Comparison of ENCODE assay signal across 10 cellular contexts in genomic region chr12:111758120-111758561, GRCh38. TPM values are rescaled to one million over a fixed set of nuclear protein-coding genes. Genes with fewer than 3 reads are reported as not detected.
DNase-seq lines count a peak whose midpoint lies in the region; ATAC-seq and TF ChIP-seq lines count a peak whose summit lies in the region.
"Had no signal": no experiment of that assay in that cellular context is flagged by ENCODE, and none has a peak within 500 bp of the region (broad histone marks: within the 10 kb centered on the region; RNA-seq: fewer than 3 reads in every experiment).

No MANE protein-coding gene starts in this region.

- WGBS in H9 (ENCODE audit: extremely low coverage, insufficient read length, low lambda C conversion rate): no CpG with 5 or more reads among the region's 9 CpGs
- WGBS in heart left ventricle, 4 donors: 43 to 80% (median 54%) methylated on average over 1 to 9 of the region's 9 CpGs

- H3K4ac ChIP-seq in H9 (ENCODE audit: low read depth, low read length): no peak overlapping the region

- no peaks in the 10 kb centered on the region for H3K9me3 Mint-ChIP-seq in H9
- H3K9me3 Mint-ChIP-seq in stimulated activated effector memory CD8-positive, alpha-beta T cell treated with anti-CD3 and anti-CD28 coated beads, Interleukin-12 subunit alpha, Interleukin-12 subunit beta, amount 100 ng/mL, for 72 hours: no peaks in the 10 kb centered on the region
- H3K9me3 Mint-ChIP-seq: activated T-helper 2 cell treated with anti-CD3 and anti-CD28 coated beads, Interferon-gamma antibody, Interleukin-2, Interleukin-4, amounts not matched to agents 10 μg/mL and 5 μg/mL and 100 μg/mL, durations not matched to agents 14 hours and 24 hours and 36 hours; T-helper 1 cell treated with Interleukin-12 subunit alpha and Interleukin-12 subunit beta and Interleukin-4 antibody, amounts not matched to agents 30 μg/mL and 1 μg/mL, for 36 hours had no signal

- H2AK5ac ChIP-seq in H9 (ENCODE audit: insufficient read length, low read length): no peak overlapping the region

- H3K79me2 ChIP-seq in H9 (ENCODE audit: insufficient read depth, low read length) (no peaks in the 10 kb centered on the region), SU-DHL-6 (ENCODE audit: insufficient read depth, low read length) (no peaks in the 10 kb centered on the region)

- H4K91ac ChIP-seq in H9 (ENCODE audit: insufficient read length, low read depth, low read length): no peak overlapping the region

- H3K27me3 ChIP-seq in H9 (ENCODE audit: insufficient read depth, low read length): no peaks in the 10 kb centered on the region
- H3K27me3 ChIP-seq in SU-DHL-6 (ENCODE audit: low read length): no peaks in the 10 kb centered on the region
- H3K27me3 ChIP-seq in heart left ventricle: no peaks in the 10 kb centered on the region

- no peaks in the 10 kb centered on the region; the same call in 1 of the 2 replicates for H3K27me3 Mint-ChIP-seq in H9 (ENCODE audit: low read depth)

- H3K18ac ChIP-seq in H9 (ENCODE audit: insufficient read length, low read depth, low read length): no peak overlapping the region

- H3K23ac ChIP-seq in H9 (ENCODE audit: insufficient read length, low read depth, low read length): no peak overlapping the region

- no peak overlapping the region for H2BK20ac ChIP-seq in H9 (ENCODE audit: low read depth, low read length, poor library complexity, severe bottlenecking)

- H3K9ac ChIP-seq in H9 (ENCODE audit: extremely low read depth, insufficient read length, low read length) (no peak overlapping the region), SU-DHL-6 (ENCODE audit: low read length) (peak overlapping the region; percentile 32)

- TF ChIP-seq CTCF in H9 (conservative IDR thresholded peaks at IDR 0.05): no peak
- no peak for TF ChIP-seq CTCF in SU-DHL-6 (IDR thresholded peaks at IDR 0.05; ENCODE audit: insufficient read depth, low read length, poor library complexity, severe bottlenecking)
- TF ChIP-seq CTCF in heart left ventricle (IDR thresholded peaks at IDR 0.05): no peak

- H3K4me3 ChIP-seq in SU-DHL-6 (ENCODE audit: insufficient read depth, low read length, poor library complexity, severe bottlenecking) (no peak overlapping the region), heart left ventricle (no peak overlapping the region)

- no peak overlapping the region for H3K14ac ChIP-seq in H9 (ENCODE audit: insufficient read depth, low read length)

- H3K4me1 ChIP-seq in H9 (ENCODE audit: insufficient read depth, low read length) (no peaks in the 10 kb centered on the region), heart left ventricle (peaks cover 0 to 56% (median 25%) of the 10 kb centered on the region in 12 donors)

- no peaks in the 10 kb centered on the region for H4K20me1 ChIP-seq in H9 (ENCODE audit: control insufficient read depth, insufficient read depth, insufficient read length)
- no peaks in the 10 kb centered on the region for H4K20me1 ChIP-seq in SU-DHL-6 (ENCODE audit: low read depth, low read length)

- H3K56ac ChIP-seq in H9 (ENCODE audit: insufficient read length, low read depth, low read length): no peak overlapping the region

- H4K8ac ChIP-seq in H9 (replicated peaks; ENCODE audit: insufficient read length, low read depth, low read length): no peak overlapping the region

- H3F3A ChIP-seq in SU-DHL-6 (ENCODE audit: insufficient read depth): peaks cover 6% of the 10 kb centered on the region; the same call in 1 of the 2 replicates

- H3K36me3 Mint-ChIP-seq in H9 (ENCODE audit: insufficient read depth in 1 of 3, low read depth in 3 of 3): peaks cover 3 to 10% (median 7%) of the 10 kb centered on the region in 3 experiments; a peak in 3 of 7 replicates
- H3K36me3 Mint-ChIP-seq in stimulated activated effector memory CD8-positive, alpha-beta T cell treated with anti-CD3 and anti-CD28 coated beads, Interleukin-12 subunit alpha, Interleukin-12 subunit beta, amount 100 ng/mL, for 72 hours: peaks cover 10% of the 10 kb centered on the region

- H3K23me2 ChIP-seq in H9 (ENCODE audit: insufficient read length, low read depth, low read length, poor library complexity, severe bottlenecking): no peaks in the 10 kb centered on the region

- TF ChIP-seq POLR2A in heart left ventricle (IDR thresholded peaks at IDR 0.05): no peak

- H2BK5ac ChIP-seq in H9 (ENCODE audit: insufficient read length, low read length): no peak overlapping the region

- H3K27ac Mint-ChIP-seq in H9: peak overlapping the region; percentile 68 to 79 (median 77); a peak in 6 of 7 replicates
- H3K27ac Mint-ChIP-seq in stimulated activated effector memory CD8-positive, alpha-beta T cell treated with anti-CD3 and anti-CD28 coated beads, Interleukin-12 subunit alpha, Interleukin-12 subunit beta, amount 100 ng/mL, for 72 hours: peak overlapping the region; percentile 29
- H3K27ac Mint-ChIP-seq: activated T-helper 2 cell treated with anti-CD3 and anti-CD28 coated beads, Interferon-gamma antibody, Interleukin-2, Interleukin-4, amounts not matched to agents 10 μg/mL and 5 μg/mL and 100 μg/mL, durations not matched to agents 14 hours and 24 hours and 36 hours had no signal

- H3K4me3 Mint-ChIP-seq in H9: no peak overlapping the region
- H3K4me3 Mint-ChIP-seq in stimulated activated effector memory CD8-positive, alpha-beta T cell treated with anti-CD3 and anti-CD28 coated beads, Interleukin-12 subunit alpha, Interleukin-12 subunit beta, amount 100 ng/mL, for 72 hours: no peak overlapping the region
- H3K4me3 Mint-ChIP-seq: T-helper 1 cell treated with Interleukin-12 subunit alpha and Interleukin-12 subunit beta and Interleukin-4 antibody, amounts not matched to agents 30 μg/mL and 1 μg/mL, for 36 hours had no signal

- H3T11ph ChIP-seq in H9 (ENCODE audit: low read length): no peak overlapping the region

- intact Hi-C loops in heart left ventricle (cut with DNase I): loop anchor here in 1 of 10 donors (5.0 kb wide), 1 partner anchor 34 kb away; no protein-coding TSS in a partner anchor

- peak; percentile 54 for DNase-seq in H9
- peak; percentile 58 to 80 (median 76) for DNase-seq in heart left ventricle
- DNase-seq in stimulated activated effector memory CD8-positive, alpha-beta T cell treated with anti-CD3 and anti-CD28 coated beads, Interleukin-12 subunit alpha, Interleukin-12 subunit beta, amount 100 ng/mL, for 72 hours (ENCODE audit: low spot score in 2 of 2): no peak
- DNase-seq in stimulated activated CD4-positive, alpha-beta T cell treated with anti-CD3 and anti-CD28 coated beads, Interleukin-4, amount 100 ng/mL, for 1 hour: no peak
- no peak for DNase-seq in effector CD8-positive, alpha-beta T cell (lab: John Stamatoyannopoulos, UW)
- DNase-seq in stimulated activated CD4-positive, alpha-beta T cell treated with anti-CD3 and anti-CD28 coated beads, Interleukin-4, amount 100 ng/mL, for 4 hours: no peak
- no peak for DNase-seq in mesenteric fat pad (ENCODE audit: low spot score)

- H3K9me2 ChIP-seq in SU-DHL-6 (replicated peaks; ENCODE audit: insufficient read depth, low read length): no peaks in the 10 kb centered on the region

- H4K5ac ChIP-seq in H9 (ENCODE audit: insufficient read length, low read depth, low read length): no peak overlapping the region

- H3K27ac ChIP-seq in H9 (ENCODE audit: insufficient read length, low read depth, low read length): no peak overlapping the region
- H3K27ac ChIP-seq in SU-DHL-6 (ENCODE audit: low read depth, low read length): peak overlapping the region; percentile 63
- peak overlapping the region; percentile 61 to 91 (median 84) for H3K27ac ChIP-seq in heart left ventricle

- H3K79me1 ChIP-seq in H9 (ENCODE audit: insufficient read depth, low read depth, low read length, poor library complexity, severe bottlenecking): no peaks in the 10 kb centered on the region

- ATAC-seq in heart left ventricle: peak; percentile 49 to 73 (median 60)
- no peak for ATAC-seq in stimulated activated effector memory CD8-positive, alpha-beta T cell treated with anti-CD3 and anti-CD28 coated beads, Interleukin-12 subunit alpha, Interleukin-12 subunit beta, amount 100 ng/mL, for 72 hours

- H3K4me2 ChIP-seq in H9 (ENCODE audit: insufficient read depth, insufficient read length, low read length) (no peak overlapping the region), SU-DHL-6 (ENCODE audit: low read depth, low read length, poor library complexity, severe bottlenecking) (peak overlapping the region; percentile 23)

- H2BK15ac ChIP-seq in H9 (ENCODE audit: low read depth, low read length): no peak overlapping the region

- no peak overlapping the region for H2AFZ ChIP-seq in H9 (ENCODE audit: low read length)
- H2AFZ ChIP-seq in SU-DHL-6 (ENCODE audit: low read depth, low read length, severe bottlenecking): no peak overlapping the region

- H2BK120ac ChIP-seq in H9 (ENCODE audit: low read depth, low read length, poor library complexity, severe bottlenecking): no peak overlapping the region

- no peaks in the 10 kb centered on the region for H3K9me3 ChIP-seq in H9 (ENCODE audit: control insufficient read depth, low read depth, low read length)
- no peaks in the 10 kb centered on the region for H3K9me3 ChIP-seq in SU-DHL-6 (ENCODE audit: insufficient read depth, low read length)
- no peaks in the 10 kb centered on the region for H3K9me3 ChIP-seq in heart left ventricle

- H2BK12ac ChIP-seq in H9 (ENCODE audit: insufficient read length, low read depth, low read length): no peak overlapping the region

- H3K36me3 ChIP-seq in SU-DHL-6 (ENCODE audit: low read length) (no peaks in the 10 kb centered on the region), heart left ventricle (peaks cover 0 to 28% (median 4%) of the 10 kb centered on the region in 9 donors)

- H3K4me1 Mint-ChIP-seq in H9: peaks cover 27 to 35% of the 10 kb centered on the region in 2 experiments
- peaks cover 12% of the 10 kb centered on the region for H3K4me1 Mint-ChIP-seq in stimulated activated effector memory CD8-positive, alpha-beta T cell treated with anti-CD3 and anti-CD28 coated beads, Interleukin-12 subunit alpha, Interleukin-12 subunit beta, amount 100 ng/mL, for 72 hours

RNA-seq across cellular contexts. Expression of gene ALDH2, which starts 8.6 kb away (rescaled TPM):
- 44.0 and 50.1 TPM in 2 replicates for total RNA-seq in H9 (2021)
- total RNA-seq in heart left ventricle: 100 to 1,000 TPM; 176 to 303 (median 260) TPM
- polyA plus RNA-seq in heart left ventricle: 100 to 1,000 TPM; 135 to 176 TPM
- 436 TPM for total RNA-seq in mesenteric fat pad

Comparison
In these comparisons a context has a peak if more than half of its experiments do, and no peak if none do; other contexts are left out.
1. DNase-seq: peak in H9 (single experiment) and heart left ventricle (5 of 5); none in stimulated activated effector memory CD8-positive, alpha-beta T cell treated with anti-CD3 and anti-CD28 coated beads, Interleukin-12 subunit alpha, Interleukin-12 subunit beta, amount 100 ng/mL, for 72 hours (0 of 2), stimulated activated CD4-positive, alpha-beta T cell treated with anti-CD3 and anti-CD28 coated beads, Interleukin-4, amount 100 ng/mL, for 1 hour (single experiment), effector CD8-positive, alpha-beta T cell (single experiment), stimulated activated CD4-positive, alpha-beta T cell treated with anti-CD3 and anti-CD28 coated beads, Interleukin-4, amount 100 ng/mL, for 4 hours (0 of 2) and mesenteric fat pad (single experiment).